25 cellular contexts compared by ENCODE assay signal in genomic region chr20:40582531-40582930, GRCh38.
A peak's percentile ranks its signal among the peaks of the same experiment; 100 is the strongest.
DNase-seq lines count a peak whose midpoint lies in the region; ATAC-seq and TF ChIP-seq lines count a peak whose summit lies in the region.
"Had no signal": no experiment of that assay in that cellular context is flagged by ENCODE, and none has a peak within 500 bp of the region (broad histone marks: within the 10 kb centered on the region; RNA-seq: fewer than 3 reads in every experiment).

No MANE protein-coding gene starts in this region.

- H3K4me1 ChIP-seq in heart right ventricle (peaks cover 0 to 23% (median 8%) of the 10 kb centered on the region in 9 donors), right lobe of liver (peaks cover 0 to 14% (median 2%) of the 10 kb centered on the region in 4 donors), vagina (peaks cover 10% of the 10 kb centered on the region), psoas muscle (peaks cover 3% of the 10 kb centered on the region)

- H3K4me3 ChIP-seq in heart right ventricle (no peak overlapping the region), choroid plexus epithelial cell (ENCODE audit: low read depth, low read length) (no peak overlapping the region), right lobe of liver (no peak overlapping the region), vagina (no peak overlapping the region), psoas muscle (no peak overlapping the region)
- H3K4me3 ChIP-seq: spleen, suprapubic skin had no signal

- intact Hi-C loops in Right ventricle myocardium superior (cut with DNase I): no loop called here
- intact Hi-C loops in heart right ventricle (cut with DNase I): no loop called here
- intact Hi-C loops in right lobe of liver (cut with DNase I): no loop called here
- intact Hi-C loops in vagina (cut with DNase I): no loop called here
- intact Hi-C loops in psoas muscle (cut with DNase I): no loop called here

- no peaks in the 10 kb centered on the region for H3K9me3 ChIP-seq in heart right ventricle
- no peaks in the 10 kb centered on the region for H3K9me3 ChIP-seq in right lobe of liver
- no peaks in the 10 kb centered on the region for H3K9me3 ChIP-seq in vagina
- no peaks in the 10 kb centered on the region for H3K9me3 ChIP-seq in psoas muscle
- H3K9me3 ChIP-seq: spleen, suprapubic skin had no signal

- TF ChIP-seq POLR2A in right lobe of liver (IDR thresholded peaks at IDR 0.05) (no peak), vagina (IDR thresholded peaks at IDR 0.05) (no peak)

- H3K4me1 Mint-ChIP-seq in stimulated activated naive CD8-positive, alpha-beta T cell treated with anti-CD3 and anti-CD28 coated beads, Interleukin-15, amount 100 ng/mL, for 72 hours: no peaks in the 10 kb centered on the region
- H3K4me1 Mint-ChIP-seq: activated CD4-positive, alpha-beta memory T cell treated with anti-CD3 and anti-CD28 coated beads, Interleukin-2, amount 10 ng/mL, durations not matched to agents 7 days and 5 days; CD4-positive, CD25-positive, alpha-beta regulatory T cell; stimulated activated effector memory CD8-positive, alpha-beta T cell treated with anti-CD3 and anti-CD28 coated beads, Interleukin-12 subunit alpha, Interleukin-12 subunit beta, amount 100 ng/mL, for 72 hours had no signal

- WGBS in heart right ventricle, 2 donors: 65 to 70% methylated on average over 4 of the region's 4 CpGs
- 43% methylated on average over 4 of the region's 4 CpGs for WGBS in right lobe of liver (ENCODE audit: insufficient coverage, low coverage, low lambda C conversion rate, missing lambda C conversion rate)
- 79 to 81% (median 80%) methylated on average over 4 of the region's 4 CpGs for WGBS in psoas muscle, 3 donors

- no peaks in the 10 kb centered on the region for H3K27me3 Mint-ChIP-seq in stimulated activated naive CD8-positive, alpha-beta T cell treated with anti-CD3 and anti-CD28 coated beads, Interleukin-15, amount 100 ng/mL, for 72 hours
- H3K27me3 Mint-ChIP-seq: activated CD4-positive, alpha-beta memory T cell treated with anti-CD3 and anti-CD28 coated beads, Interleukin-2, amount 10 ng/mL, durations not matched to agents 7 days and 5 days had no signal

- peaks cover 0 to 11% (median 0%) of the 10 kb centered on the region in 7 donors for H3K27me3 ChIP-seq in heart right ventricle
- no peaks in the 10 kb centered on the region for H3K27me3 ChIP-seq in right lobe of liver
- H3K27me3 ChIP-seq in vagina: no peaks in the 10 kb centered on the region
- H3K27me3 ChIP-seq in psoas muscle (ENCODE audit: insufficient read depth in 3 of 3, low read length in 2 of 3): no peaks in the 10 kb centered on the region
- H3K27me3 ChIP-seq: brain microvascular endothelial cell, spleen, suprapubic skin had no signal

- H3K27ac ChIP-seq in heart right ventricle: no peak overlapping the region
- H3K27ac ChIP-seq in right lobe of liver: no peak overlapping the region
- H3K27ac ChIP-seq in vagina: no peak overlapping the region
- H3K27ac ChIP-seq in psoas muscle: no peak overlapping the region
- H3K27ac ChIP-seq: brain microvascular endothelial cell, suprapubic skin had no signal

- ATAC-seq in Right ventricle myocardium superior (ENCODE audit: poor library complexity) (peak; percentile 69), heart right ventricle (no peak), right lobe of liver (peak; percentile 81 to 90 (median 87)), GM18520 (IDR thresholded peaks at IDR 0.05; ENCODE audit: unreplicated experiment) (no peak), psoas muscle (no peak)
- no peak for ATAC-seq in stimulated activated naive CD8-positive, alpha-beta T cell treated with anti-CD3 and anti-CD28 coated beads, Interleukin-15, amount 100 ng/mL, for 72 hours
- ATAC-seq: natural killer cell treated with Interleukin-12 subunit alpha and Interleukin-12 subunit beta and Interleukin-15 and Interleukin-18, amount 100 ng/mL, for 72 hours; Panc1; stimulated activated effector memory CD8-positive, alpha-beta T cell treated with anti-CD3 and anti-CD28 coated beads, Interleukin-12 subunit alpha, Interleukin-12 subunit beta, amount 100 ng/mL, for 72 hours had no signal

- H3K27ac Mint-ChIP-seq in stimulated activated naive CD8-positive, alpha-beta T cell treated with anti-CD3 and anti-CD28 coated beads, Interleukin-15, amount 100 ng/mL, for 72 hours: no peak overlapping the region
- H3K27ac Mint-ChIP-seq: activated CD4-positive, alpha-beta memory T cell treated with anti-CD3 and anti-CD28 coated beads, Interleukin-2, amount 10 ng/mL, durations not matched to agents 7 days and 5 days; CD4-positive, CD25-positive, alpha-beta regulatory T cell; natural killer cell treated with Interleukin-12 subunit alpha and Interleukin-12 subunit beta and Interleukin-15 and Interleukin-18, amount 100 ng/mL, for 72 hours; stimulated activated effector memory CD8-positive, alpha-beta T cell treated with anti-CD3 and anti-CD28 coated beads, Interleukin-12 subunit alpha, Interleukin-12 subunit beta, amount 100 ng/mL, for 72 hours had no signal

- no peak overlapping the region for H3K4me3 Mint-ChIP-seq in stimulated activated naive CD8-positive, alpha-beta T cell treated with anti-CD3 and anti-CD28 coated beads, Interleukin-15, amount 100 ng/mL, for 72 hours
- H3K4me3 Mint-ChIP-seq: activated CD4-positive, alpha-beta memory T cell treated with anti-CD3 and anti-CD28 coated beads, Interleukin-2, amount 10 ng/mL, durations not matched to agents 7 days and 5 days; CD4-positive, CD25-positive, alpha-beta regulatory T cell; natural killer cell treated with Interleukin-12 subunit alpha and Interleukin-12 subunit beta and Interleukin-15 and Interleukin-18, amount 100 ng/mL, for 72 hours; stimulated activated effector memory CD8-positive, alpha-beta T cell treated with anti-CD3 and anti-CD28 coated beads, Interleukin-12 subunit alpha, Interleukin-12 subunit beta, amount 100 ng/mL, for 72 hours had no signal

- TF ChIP-seq CTCF in heart right ventricle (IDR thresholded peaks at IDR 0.05) (no peak), choroid plexus epithelial cell (conservative IDR thresholded peaks at IDR 0.05; ENCODE audit: low read depth, low read length) (no peak), right lobe of liver (IDR thresholded peaks at IDR 0.05) (no peak), vagina (IDR thresholded peaks at IDR 0.05) (no peak), psoas muscle (IDR thresholded peaks at IDR 0.05) (no peak)

- DNase-seq in Right ventricle myocardium superior: no peak
- no peak for DNase-seq in heart right ventricle
- DNase-seq in choroid plexus epithelial cell (ENCODE audit: low read depth): peak; percentile 26
- peak in 1 of 3 donors; percentile 69 for DNase-seq in right lobe of liver
- no peak for DNase-seq in stimulated activated naive CD8-positive, alpha-beta T cell treated with anti-CD3 and anti-CD28 coated beads, Interleukin-15, amount 100 ng/mL, for 72 hours
- DNase-seq in vagina (ENCODE audit: extremely low spot score in 2 of 2): no peak
- no peak for DNase-seq in psoas muscle
- DNase-seq: activated CD4-positive, alpha-beta memory T cell treated with anti-CD3 and anti-CD28 coated beads, Interleukin-2, amount 10 ng/mL, durations not matched to agents 7 days and 5 days; activated CD4-positive, alpha-beta T cell treated with anti-CD3 and anti-CD28 coated beads for 1 hour; activated CD8-positive, alpha-beta memory T cell treated with anti-CD3 and anti-CD28 coated beads, Interleukin-2, amount 50 U/mL, for 48 hours; activated naive CD4-positive, alpha-beta T cell treated with anti-CD3 and anti-CD28 coated beads, Interleukin-2, amount 50 U/mL, for 16 hours; amniotic stem cell; brain microvascular endothelial cell; CD4-positive, CD25-positive, alpha-beta regulatory T cell; effector memory CD4-positive, alpha-beta T cell; KG1; NCI-H510A; retina; spleen; stimulated activated CD4-positive, alpha-beta T cell treated with anti-CD3 and anti-CD28 coated beads, Interleukin-4, amount 100 ng/mL, for 1 hour had no signal

- H3K36me3 ChIP-seq in heart right ventricle (no peaks in the 10 kb centered on the region), right lobe of liver (no peaks in the 10 kb centered on the region), vagina (no peaks in the 10 kb centered on the region), psoas muscle (ENCODE audit: insufficient read depth in 1 of 2, low read depth in 1 of 2) (peaks cover 0 to 2% of the 10 kb centered on the region in 2 donors)
- H3K36me3 ChIP-seq: brain microvascular endothelial cell, spleen, suprapubic skin had no signal

- no peaks in the 10 kb centered on the region for H3K9me3 Mint-ChIP-seq in stimulated activated naive CD8-positive, alpha-beta T cell treated with anti-CD3 and anti-CD28 coated beads, Interleukin-15, amount 100 ng/mL, for 72 hours
- H3K9me3 Mint-ChIP-seq: activated CD4-positive, alpha-beta memory T cell treated with anti-CD3 and anti-CD28 coated beads, Interleukin-2, amount 10 ng/mL, durations not matched to agents 7 days and 5 days; natural killer cell treated with Interleukin-12 subunit alpha and Interleukin-12 subunit beta and Interleukin-15 and Interleukin-18, amount 100 ng/mL, for 72 hours; stimulated activated effector memory CD8-positive, alpha-beta T cell treated with anti-CD3 and anti-CD28 coated beads, Interleukin-12 subunit alpha, Interleukin-12 subunit beta, amount 100 ng/mL, for 72 hours had no signal

Comparison
In these comparisons a context has a peak if more than half of its experiments do, and no peak if none do; other contexts are left out.
1. ATAC-seq: peak in Right ventricle myocardium superior (single experiment) and right lobe of liver (4 of 4); none in heart right ventricle (0 of 8), GM18520 (single experiment), stimulated activated naive CD8-positive, alpha-beta T cell treated with anti-CD3 and anti-CD28 coated beads, Interleukin-15, amount 100 ng/mL, for 72 hours (single experiment) and psoas muscle (0 of 4).